ENCODE assay signal across 1 cellular context in the genomic region with DNA sequence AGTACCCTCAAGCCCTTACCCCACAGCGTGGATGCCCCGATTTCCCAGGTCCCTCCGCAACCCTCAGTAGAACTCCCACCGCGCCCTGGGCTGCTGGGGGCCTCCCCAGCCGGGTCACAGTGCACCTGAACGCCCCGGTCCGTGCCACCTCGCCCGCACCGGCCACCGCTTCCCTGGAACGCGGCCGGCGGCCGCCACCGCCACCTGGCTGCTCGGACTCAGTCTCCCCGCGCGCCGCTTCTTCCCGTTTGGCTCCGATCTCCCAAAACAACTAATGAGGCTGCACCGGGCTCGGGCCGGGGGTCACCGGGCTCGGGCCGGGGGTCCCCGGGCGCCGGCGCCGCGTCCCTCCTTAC.
TF ChIP-seq lines count a peak whose summit lies in the region.

No MANE protein-coding gene starts in this region.

TF ChIP-seq in HepG2, 621 proteins besides CTCF, POLR2A, EP300 and RAD21 (continued from another document):
- TF ChIP-seq BCL3 (CRISPR knock-in tag; IDR thresholded peaks at IDR 0.05): peak; percentile 69
- TF ChIP-seq, protein P1, sequence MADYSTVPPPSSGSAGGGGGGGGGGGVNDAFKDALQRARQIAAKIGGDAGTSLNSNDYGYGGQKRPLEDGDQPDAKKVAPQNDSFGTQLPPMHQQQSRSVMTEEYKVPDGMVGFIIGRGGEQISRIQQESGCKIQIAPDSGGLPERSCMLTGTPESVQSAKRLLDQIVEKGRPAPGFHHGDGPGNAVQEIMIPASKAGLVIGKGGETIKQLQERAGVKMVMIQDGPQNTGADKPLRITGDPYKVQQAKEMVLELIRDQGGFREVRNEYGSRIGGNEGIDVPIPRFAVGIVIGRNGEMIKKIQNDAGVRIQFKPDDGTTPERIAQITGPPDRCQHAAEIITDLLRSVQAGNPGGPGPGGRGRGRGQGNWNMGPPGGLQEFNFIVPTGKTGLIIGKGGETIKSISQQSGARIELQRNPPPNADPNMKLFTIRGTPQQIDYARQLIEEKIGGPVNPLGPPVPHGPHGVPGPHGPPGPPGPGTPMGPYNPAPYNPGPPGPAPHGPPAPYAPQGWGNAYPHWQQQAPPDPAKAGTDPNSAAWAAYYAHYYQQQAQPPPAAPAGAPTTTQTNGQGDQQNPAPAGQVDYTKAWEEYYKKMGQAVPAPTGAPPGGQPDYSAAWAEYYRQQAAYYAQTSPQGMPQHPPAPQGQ (CRISPR knock-in tag; IDR thresholded peaks at IDR 0.05; ENCODE audit: borderline replicate concordance): 0 out of 2 replicates have a peak, but pooled peaks have one; percentile 62
- no peak for TF ChIP-seq ARID3A (IDR thresholded peaks at IDR 0.05; ENCODE audit: low read depth, low read length)
